Comparison of ENCODE assay signal across 9 cellular contexts in genomic region chr9:86948153-86948929, GRCh38. TPM values are rescaled to one million over a fixed set of nuclear protein-coding genes. Genes with fewer than 3 reads are reported as not detected.
DNase-seq lines count a peak whose midpoint lies in the region; ATAC-seq and TF ChIP-seq lines count a peak whose summit lies in the region.
"Had no signal": no experiment of that assay in that cellular context is flagged by ENCODE, and none has a peak within 500 bp of the region (broad histone marks: within the 10 kb centered on the region; RNA-seq: fewer than 3 reads in every experiment).

No MANE protein-coding gene starts in this region.

- no peaks in the 10 kb centered on the region for H3K9me3 ChIP-seq in Peyer's patch

- peaks cover 0 to 10% (median 4%) of the 10 kb centered on the region in 4 donors for H3K4me1 ChIP-seq in Peyer's patch

- H3K36me3 ChIP-seq in Peyer's patch = no peaks in the 10 kb centered on the region

- H3K4me1 Mint-ChIP-seq in nephron progenitor cell = peaks cover 31% of the 10 kb centered on the region

- TF ChIP-seq CTCF in Peyer's patch (IDR thresholded peaks at IDR 0.05) (peak; percentile 57 to 72 (median 63)), fibroblast of the aortic adventitia (IDR thresholded peaks at IDR 0.05; ENCODE audit: insufficient read depth, low read length) (peak; percentile 98), nephron progenitor cell (IDR thresholded peaks at IDR 0.05) (peak; percentile 90)

- no peaks in the 10 kb centered on the region for H3K27me3 Mint-ChIP-seq in nephron progenitor cell (ENCODE audit: low read depth, poor library complexity)

- peaks cover 37% of the 10 kb centered on the region for H3K9me3 Mint-ChIP-seq in nephron progenitor cell

- peaks cover 0 to 5% of the 10 kb centered on the region in 2 donors for H3K27me3 ChIP-seq in Peyer's patch

- H3K4me3 ChIP-seq in Peyer's patch = peak overlapping the region; percentile 57 to 91 (median 72)
- H3K4me3 ChIP-seq in fibroblast of the aortic adventitia (ENCODE audit: low read depth, low read length) = peak overlapping the region; percentile 73

- peak; percentile 77 for DNase-seq in CD1c-positive myeloid dendritic cell (ENCODE audit: extremely low spot score)
- peak; percentile 55 to 86 (median 79) for DNase-seq in Peyer's patch
- peak; percentile 63 for DNase-seq in activated T-helper 9 cell treated with anti-CD3 and anti-CD28 coated beads, Interleukin-2, amount 50 U/mL, for 16 hours (ENCODE audit: low read depth)
- peak; percentile 90 for DNase-seq in fibroblast of the aortic adventitia (ENCODE audit: low read depth)
- peak; percentile 85 for DNase-seq in nephron progenitor cell
- peak; percentile 75 for DNase-seq in stimulated activated naive CD8-positive, alpha-beta T cell treated with anti-CD3 and anti-CD28 coated beads, Interleukin-15, Interleukin-2, amounts not matched to agents 100 U/mL and 50 U/mL, for 24 hours

- peak; percentile 69 for ATAC-seq in GM19395 (IDR thresholded peaks at IDR 0.05; ENCODE audit: unreplicated experiment)
- peak; percentile 64 for ATAC-seq in HG03521 (IDR thresholded peaks at IDR 0.05; ENCODE audit: unreplicated experiment)
- peak; percentile 75 for ATAC-seq in stimulated activated naive CD8-positive, alpha-beta T cell treated with anti-CD3 and anti-CD28 coated beads, Interleukin-15, Interleukin-2, amounts not matched to agents 100 U/mL and 50 U/mL, for 24 hours

- H3K4me3 Mint-ChIP-seq in nephron progenitor cell = peak overlapping the region; percentile 89

- H3K36me3 Mint-ChIP-seq in nephron progenitor cell (ENCODE audit: low read depth) = peaks cover 48% of the 10 kb centered on the region

- peak overlapping the region in 2 of 4 donors; percentile 78 to 86 for H3K27ac ChIP-seq in Peyer's patch
- H3K27ac ChIP-seq: epithelial cell of prostate had no signal

- no peak for TF ChIP-seq POLR2A in Peyer's patch (IDR thresholded peaks at IDR 0.05)

- H3K27ac Mint-ChIP-seq in nephron progenitor cell = peak overlapping the region; percentile 95

RNA-seq across cellular contexts. Expression of gene GAS1, which starts 1.0 kb away (rescaled TPM):
- total RNA-seq in Peyer's patch = 10 to 100 TPM in 2 of 4 donors, 1 to 10 TPM in 2; 2.3 to 22.1 (median 9.8) TPM
- 25.0 and 107 TPM in 2 replicates for total RNA-seq in fibroblast of the aortic adventitia (ENCODE audit: low replicate concordance)
